11 cellular contexts compared by ENCODE assay signal in the genomic region with DNA sequence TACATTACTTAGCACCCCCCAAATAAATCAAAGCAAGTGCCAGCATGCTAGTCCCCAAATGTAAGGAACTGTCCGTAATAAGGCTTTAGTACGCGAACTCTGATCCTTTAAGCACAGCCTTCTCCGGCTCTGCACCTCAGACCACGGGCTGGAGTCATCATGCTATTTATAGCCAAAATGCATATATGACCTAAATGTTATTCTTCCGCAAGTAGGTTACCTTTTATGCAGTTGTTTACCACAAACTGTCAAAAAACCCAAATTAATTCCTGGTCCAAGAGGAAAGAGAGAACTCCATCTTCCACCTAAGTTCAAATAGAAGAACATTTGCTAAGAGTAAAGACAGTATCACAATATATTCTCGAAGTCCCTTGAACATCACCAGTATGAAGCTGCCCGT. TPM values are rescaled to one million over a fixed set of nuclear protein-coding genes. Genes with fewer than 3 reads are reported as not detected.
DNase-seq lines count a peak whose midpoint lies in the region; ATAC-seq, FAIRE-seq and TF ChIP-seq lines count a peak whose summit lies in the region.
"Had no signal": no experiment of that assay in that cellular context is flagged by ENCODE, and none has a peak within 500 bp of the region (broad histone marks: within the 10 kb centered on the region; RNA-seq: fewer than 3 reads in every experiment).

No MANE protein-coding gene starts in this region.

- no peak for TF ChIP-seq RAD21 in GM12878 (IDR thresholded peaks at IDR 0.05; ENCODE audit: insufficient read depth, low read depth, low read length)

- intact Hi-C loops in CD14-positive monocyte (cut with micrococcal nuclease) (loop anchor here in 1 of 2 donors (5.0 kb wide), 1 partner anchor 35 kb away; no protein-coding TSS in a partner anchor), GM12878 (cut with micrococcal nuclease; ENCODE audit: unreplicated experiment) (no loop called here), posterior vena cava (cut with DNase I) (no loop called here)

- H3K4me1 Mint-ChIP-seq in CD14-positive monocyte (peaks cover 90% of the 10 kb centered on the region), nephron (peaks cover 98% of the 10 kb centered on the region)

- H2AFZ ChIP-seq in GM12878 (ENCODE audit: control insufficient read depth, low read depth, low read length) = no peak overlapping the region

- peaks cover 11 to 23% of the 10 kb centered on the region in 2 donors for H3K36me3 Mint-ChIP-seq in CD14-positive monocyte
- H3K36me3 Mint-ChIP-seq in nephron (ENCODE audit: low read depth) = peaks cover 6% of the 10 kb centered on the region

- no peak overlapping the region for H3K27ac ChIP-seq in GM12878 (ENCODE audit: control insufficient read depth, insufficient read depth)

- H3K27me3 ChIP-seq in GM12878 (replicated peaks in 1 of 2; ENCODE audit: control insufficient read depth in 2 of 2, insufficient read depth in 2 of 2, low read length in 1 of 2) = no peaks in the 10 kb centered on the region

- H4K20me1 ChIP-seq in GM12878 (ENCODE audit: control insufficient read depth, insufficient read depth) = peaks cover 4% of the 10 kb centered on the region; the same call in 1 of the 2 replicates

- 56% methylated on average over 8 of the region's 8 CpGs for WGBS in GM12878 (ENCODE audit: insufficient coverage, insufficient replicate concordance, low lambda C conversion rate, missing lambda C conversion rate)

- H3K36me3 ChIP-seq in GM12878 (ENCODE audit: control insufficient read depth in 2 of 2, insufficient read depth in 2 of 2, low read length in 1 of 2) = peaks cover 0 to 2% of the 10 kb centered on the region in 2 experiments; a peak in 1 of 4 replicates

- H3K9me3 ChIP-seq in GM12878 (replicated peaks; ENCODE audit: control insufficient read depth, insufficient read depth, low read length) = no peaks in the 10 kb centered on the region; the same call in 2 of the 3 replicates

- peaks cover 0 to 4% (median 1%) of the 10 kb centered on the region in 7 donors for H3K9me3 Mint-ChIP-seq in CD14-positive monocyte
- H3K9me3 Mint-ChIP-seq in nephron = no peaks in the 10 kb centered on the region
- H3K9me3 Mint-ChIP-seq: memory B cell had no signal

- POLR2A ChIA-PET in GM12878 (lab: Charles Lee) = no interaction called here

- no TSS peak for BruUV-seq in GM12878 (replicated peaks; lab: Mats Ljungman, UMichigan)

- TF ChIP-seq EP300 in GM12878 (IDR thresholded peaks at IDR 0.05; ENCODE audit: borderline replicate concordance in 1 of 2, control insufficient read depth in 1 of 2, low read depth in 2 of 2, low read length in 2 of 2) = no peak

- CTCF ChIA-PET in GM12878 (lab: Yijun Ruan, JAX) = interaction anchor here (1.4 kb wide), 1 partner anchor 13 kb away, joined by 3 read pairs; no protein-coding TSS in a partner anchor

- ATAC-seq in GM12878 = no peak

- H3K4me3 Mint-ChIP-seq in CD14-positive monocyte (peak overlapping the region; percentile 55 to 84), nephron (peak overlapping the region; percentile 78 to 85 (median 84))

- peak overlapping the region; percentile 97; the same call in 1 of the 2 replicates for H3K4me2 ChIP-seq in GM12878 (ENCODE audit: control insufficient read depth, insufficient read depth)

- H3K27ac Mint-ChIP-seq in CD14-positive monocyte (peak overlapping the region in 6 of 7 donors; percentile 62 to 95 (median 89)), nephron (peak overlapping the region; percentile 90 to 99 (median 96))
- H3K27ac Mint-ChIP-seq: memory B cell had no signal

- peaks cover 81% of the 10 kb centered on the region for H3K79me2 ChIP-seq in GM12878 (ENCODE audit: control insufficient read depth, insufficient read depth, low read length)

- no peak for DNase-seq in CD14-positive monocyte (ENCODE audit: low spot score)
- DNase-seq in Kasumi-1 (lab: John Stamatoyannopoulos, UW) = peak; percentile 55 to 56
- DNase-seq in GM12878 (ENCODE audit: low read depth, low spot score) = no peak
- DNase-seq in posterior vena cava (ENCODE audit: low spot score) = no peak
- DNase-seq in DMS53 (lab: John Stamatoyannopoulos, UW) = no peak
- no peak for DNase-seq in DMS79 (lab: John Stamatoyannopoulos, UW)
- DNase-seq in NCI-H226 = no peak
- DNase-seq: activated CD4-positive, alpha-beta T cell treated with anti-CD3 and anti-CD28 coated beads, Interleukin-2, amount 50 U/mL, for 1 hour; dermis blood vessel endothelial cell had no signal

- no peak for FAIRE-seq in GM12878 (lab: Jason Lieb, UNC)

- RAD21 ChIA-PET in GM12878 (lab: Charles Lee; ENCODE audit: unreplicated experiment) = no interaction called here

- H3K4me3 ChIP-seq in GM12878 = peak overlapping the region; percentile 80; the same call in 1 of the 2 replicates

- H3K4me1 ChIP-seq in GM12878 (ENCODE audit: control insufficient read depth, insufficient read depth, low read length) = peaks cover 25% of the 10 kb centered on the region

- SMC1A ChIA-PET in GM12878 (lab: Charles Lee; ENCODE audit: uncharacterized antibody, unreplicated experiment) = interaction anchor here (1.2 to 2.8 kb wide), 3 partner anchors 10 to 37 kb away, joined by 3 to 9 read pairs (median 6); no protein-coding TSS in a partner anchor

- H3K9ac ChIP-seq in GM12878 (ENCODE audit: control insufficient read depth, insufficient read depth, low read length) = no peak overlapping the region

- H3K27me3 Mint-ChIP-seq in CD14-positive monocyte (ENCODE audit: low read depth in 3 of 3) = no peaks in the 10 kb centered on the region
- H3K27me3 Mint-ChIP-seq in nephron (ENCODE audit: low read depth) = no peaks in the 10 kb centered on the region

- in situ Hi-C loops in GM12878 (cut with MboI) = no loop called here

- no peak for TF ChIP-seq CTCF in CD14-positive monocyte (IDR thresholded peaks at IDR 0.05)
- TF ChIP-seq CTCF in GM12878 (IDR thresholded peaks at IDR 0.05 in 2 of 3, conservative IDR thresholded peaks at IDR 0.05 in 1 of 3; ENCODE audit: control insufficient read depth in 2 of 3, extremely low read depth in 1 of 3, insufficient read depth in 1 of 3, low read depth in 3 of 3, low read length in 3 of 3) = no peak
- TF ChIP-seq CTCF in nephron (IDR thresholded peaks at IDR 0.05; ENCODE audit: unreplicated experiment in 3 of 3) = no peak

- TF ChIP-seq POLR2A in GM12878 (IDR thresholded peaks at IDR 0.05; ENCODE audit: low read depth, low read length) = no peak

TF ChIP-seq in GM12878, 131 proteins besides CTCF, POLR2A, EP300 and RAD21:
- TF ChIP-seq, protein P1, sequence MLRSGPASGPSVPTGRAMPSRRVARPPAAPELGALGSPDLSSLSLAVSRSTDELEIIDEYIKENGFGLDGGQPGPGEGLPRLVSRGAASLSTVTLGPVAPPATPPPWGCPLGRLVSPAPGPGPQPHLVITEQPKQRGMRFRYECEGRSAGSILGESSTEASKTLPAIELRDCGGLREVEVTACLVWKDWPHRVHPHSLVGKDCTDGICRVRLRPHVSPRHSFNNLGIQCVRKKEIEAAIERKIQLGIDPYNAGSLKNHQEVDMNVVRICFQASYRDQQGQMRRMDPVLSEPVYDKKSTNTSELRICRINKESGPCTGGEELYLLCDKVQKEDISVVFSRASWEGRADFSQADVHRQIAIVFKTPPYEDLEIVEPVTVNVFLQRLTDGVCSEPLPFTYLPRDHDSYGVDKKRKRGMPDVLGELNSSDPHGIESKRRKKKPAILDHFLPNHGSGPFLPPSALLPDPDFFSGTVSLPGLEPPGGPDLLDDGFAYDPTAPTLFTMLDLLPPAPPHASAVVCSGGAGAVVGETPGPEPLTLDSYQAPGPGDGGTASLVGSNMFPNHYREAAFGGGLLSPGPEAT (IDR thresholded peaks at IDR 0.05; ENCODE audit: low read depth) = no peak
- TF ChIP-seq ATF7 (IDR thresholded peaks at IDR 0.05; ENCODE audit: low read depth) (no peak), RUNX3 (IDR thresholded peaks at IDR 0.05; ENCODE audit: low read length) (peak; percentile 41; the same call in 1 of the 2 replicates)
- TF ChIP-seq, protein P2, sequence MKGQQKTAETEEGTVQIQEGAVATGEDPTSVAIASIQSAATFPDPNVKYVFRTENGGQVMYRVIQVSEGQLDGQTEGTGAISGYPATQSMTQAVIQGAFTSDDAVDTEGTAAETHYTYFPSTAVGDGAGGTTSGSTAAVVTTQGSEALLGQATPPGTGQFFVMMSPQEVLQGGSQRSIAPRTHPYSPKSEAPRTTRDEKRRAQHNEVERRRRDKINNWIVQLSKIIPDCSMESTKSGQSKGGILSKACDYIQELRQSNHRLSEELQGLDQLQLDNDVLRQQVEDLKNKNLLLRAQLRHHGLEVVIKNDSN (IDR thresholded peaks at IDR 0.05; ENCODE audit: borderline replicate concordance, extremely low read length, insufficient read depth, low read depth, low read length) = no peak

RNA-seq across cellular contexts. Expression of a gene that starts 42.7 kb away (rescaled TPM):
- polyA plus RNA-seq in CD14-positive monocyte (1 to 10 TPM; 5.0 to 8.6 TPM), GM12878 (2011; rRNA removed) (8.7 and 9.0 TPM in 2 replicates), GM12878 (2014; fragmentation: Illumina TruSeq; extraction: Trizol) (3.9 and 4.7 TPM in 2 replicates), GM12878 (2014; fragmentation: Nextera tagmentation; extraction: Ambion mirVana) (1 to 10 TPM; 2.0 to 4.2 TPM), GM12878 (2014; rRNA removed) (9.8 and 10.4 TPM in 2 replicates), GM12878 (2016; fragmentation: Nextera tagmentation; extraction: Ambion mirVana) (1 to 10 TPM; 8.2 to 8.3 TPM)
- 64.3 and 64.4 TPM in 2 replicates for total RNA-seq in GM12878 (2013; cell fraction: nucleolus; rRNA removed)
- total RNA-seq in GM12878 (2014; rRNA removed) (9.5 and 12.1 TPM in 2 replicates), GM12878 (2014; rRNA removed; fragmentation: Illumina TruSeq; extraction: Trizol) (6.8 and 6.9 TPM in 2 replicates), GM12878 (2021) (23.8 and 32.0 TPM in 2 replicates), posterior vena cava (10 to 100 TPM; 24.3 to 32.5 TPM)
- polyA plus RNA-seq in GM12878 (2011; ENCODE audit: low read depth) = 7.3 TPM
- 5.5 and 6.0 TPM in 2 replicates for polyA plus RNA-seq in GM12878 (2011; cell fraction: cytosol; rRNA removed)
- 21.3 and 23.9 TPM in 2 replicates for polyA plus RNA-seq in GM12878 (2011; cell fraction: nucleus; rRNA removed)
- polyA plus RNA-seq in GM12878 (2012) = 11.5 and 14.1 TPM in 2 replicates
- polyA minus RNA-seq in GM12878 (2011; rRNA and poly(A)+ RNA removed) = 6.5 and 11.3 TPM in 2 replicates
- polyA minus RNA-seq in GM12878 (2011; cell fraction: cytosol; rRNA and poly(A)+ RNA removed) = 6.0 and 11.0 TPM in 2 replicates
- polyA minus RNA-seq in GM12878 (2011; cell fraction: nucleus; rRNA and poly(A)+ RNA removed) = 22.1 and 30.9 TPM in 2 replicates

Comparison
In these comparisons a context has a peak if more than half of its experiments do, and no peak if none do; other contexts are left out.
1. DNase-seq: peak in Kasumi-1 (2 of 2); none in CD14-positive monocyte (single experiment), GM12878 (single experiment), posterior vena cava (single experiment), DMS53 (single experiment), DMS79 (single experiment) and NCI-H226 (single experiment).